31 cellular contexts compared by ENCODE assay signal in the genomic region with DNA sequence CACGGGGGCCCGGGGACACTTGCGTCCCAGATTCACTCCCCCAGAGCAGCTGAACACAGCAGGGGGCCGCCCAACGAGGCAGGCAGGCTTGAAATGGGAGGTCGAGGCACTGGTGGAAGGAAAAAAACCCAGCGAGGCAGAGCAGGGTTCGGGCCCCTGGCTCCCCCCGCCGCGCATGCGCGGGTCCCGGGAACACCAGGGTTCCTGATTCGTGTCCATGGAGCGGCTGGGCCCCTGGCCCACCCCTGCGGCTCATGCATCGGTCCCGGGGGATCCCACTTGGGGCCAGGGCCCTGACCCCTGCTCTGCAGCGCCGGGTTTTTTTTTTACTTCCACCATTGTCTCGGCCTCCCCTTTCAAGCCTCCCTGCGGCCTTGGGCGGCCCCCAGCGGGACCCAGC.
"Had no signal": no experiment of that assay in that cellular context is flagged by ENCODE, and none has a peak within 500 bp of the region (broad histone marks: within the 10 kb centered on the region; RNA-seq: fewer than 3 reads in every experiment).

No MANE protein-coding gene starts in this region.

- ATAC-seq: activated CD4-positive, alpha-beta T cell treated with anti-CD3 and anti-CD28 coated beads for 36 hours; activated CD8-positive, alpha-beta memory T cell treated with anti-CD3 and anti-CD28 coated beads, Interleukin-2, amount 10 ng/mL, durations not matched to agents 7 days and 5 days; activated CD8-positive, alpha-beta T cell treated with anti-CD3 and anti-CD28 coated beads, Interleukin-2, amount 10 ng/mL, durations not matched to agents 7 days and 5 days; activated naive CD8-positive, alpha-beta T cell treated with anti-CD3 and anti-CD28 coated beads, Interleukin-2, amount 50 U/mL, for 24 hours; body of pancreas; effector memory CD8-positive, alpha-beta T cell; foreskin keratinocyte; gastrocnemius medialis; heart left ventricle had no signal

- FAIRE-seq: colon had no signal

- H3K36me3 ChIP-seq: adrenal gland, esophagus muscularis mucosa, gastrocnemius medialis, heart left ventricle had no signal

- H3K4me1 ChIP-seq: adrenal gland, body of pancreas, esophagus muscularis mucosa, foreskin keratinocyte, gastrocnemius medialis, heart left ventricle had no signal

- H3K9me3 ChIP-seq: adrenal gland, gastrocnemius medialis had no signal

- H3K4me3 ChIP-seq: adrenal gland, body of pancreas, esophagus muscularis mucosa, gastrocnemius medialis, heart left ventricle had no signal

- H3K27ac ChIP-seq: adrenal gland, body of pancreas, esophagus muscularis mucosa, foreskin keratinocyte, gastrocnemius medialis, heart left ventricle had no signal

- H3K27me3 ChIP-seq: adrenal gland, body of pancreas, foreskin keratinocyte, gastrocnemius medialis had no signal

- DNase-seq: activated CD4-positive, alpha-beta memory T cell treated with anti-CD3 and anti-CD28 coated beads for 36 hours; activated CD4-positive, alpha-beta T cell treated with anti-CD3 and anti-CD28 coated beads for 36 hours; activated CD4-positive, alpha-beta T cell treated with anti-CD3 and anti-CD28 coated beads, Interleukin-2, amount 10 ng/mL, durations not matched to agents 24 days and 14 days; activated CD4-positive, CD25-positive, alpha-beta regulatory T cell; activated CD4-positive, CD25-positive, alpha-beta regulatory T cell treated with anti-CD3 and anti-CD28 coated beads, Interleukin-2, amount 50 U/mL, for 72 hours; activated CD8-positive, alpha-beta memory T cell treated with anti-CD3 and anti-CD28 coated beads, Interleukin-2, amount 10 ng/mL, durations not matched to agents 7 days and 5 days; activated CD8-positive, alpha-beta memory T cell treated with anti-CD3 and anti-CD28 coated beads, Interleukin-2, amount 50 U/mL, for 4 hours; activated CD8-positive, alpha-beta T cell treated with anti-CD3 and anti-CD28 coated beads, Interleukin-2, amount 10 ng/mL, durations not matched to agents 7 days and 5 days; activated effector memory CD4-positive, alpha-beta T cell treated with anti-CD3 and anti-CD28 coated beads, Interleukin-2, amount 50 U/mL, for 16 hours; activated naive CD4-positive, alpha-beta T cell treated with anti-CD3 and anti-CD28 coated beads for 36 hours; activated naive CD8-positive, alpha-beta T cell treated with anti-CD3 and anti-CD28 coated beads for 36 hours; activated naive CD8-positive, alpha-beta T cell treated with anti-CD3 and anti-CD28 coated beads, Interleukin-2, amount 50 U/mL, for 24 hours; activated T-cell treated with anti-CD3 and anti-CD28 coated beads, Interleukin-2, amount 50 U/mL, for 1 hour; activated T-cell treated with anti-CD3 and anti-CD28 coated beads, Interleukin-2, amount 50 U/mL, for 48 hours; adrenal gland; amygdala; aorta; body of pancreas; caudate nucleus; cortex of kidney; dermis blood vessel endothelial cell; effector CD4-positive, alpha-beta T cell; effector memory CD8-positive, alpha-beta T cell; erythroblast; foreskin keratinocyte; gastrocnemius medialis; glutamatergic neuron; heart left ventricle; T-helper 2 cell had no signal
